ENCODE assay signal across 10 cellular contexts in the genomic region with DNA sequence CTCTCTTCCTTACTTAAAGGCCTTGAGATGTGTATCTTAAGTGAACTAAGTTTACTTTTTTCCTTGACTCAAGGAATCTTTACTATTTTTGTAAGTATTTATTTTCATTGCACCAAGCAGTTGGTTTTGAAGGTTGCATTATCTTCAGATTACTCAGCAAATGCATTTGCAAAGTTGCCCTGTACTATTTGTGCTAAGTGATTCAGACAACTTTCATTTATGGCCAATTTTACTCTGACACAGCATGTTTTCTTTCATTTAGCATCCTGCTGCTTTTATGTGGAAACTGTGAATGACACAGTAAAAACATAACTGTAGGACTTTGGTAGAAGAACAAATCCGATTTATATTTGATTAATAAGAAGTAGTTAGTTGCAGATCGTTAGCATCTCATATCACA.
DNase-seq lines count a peak whose midpoint lies in the region; ATAC-seq and TF ChIP-seq lines count a peak whose summit lies in the region.
"Had no signal": no experiment of that assay in that cellular context is flagged by ENCODE, and none has a peak within 500 bp of the region (broad histone marks: within the 10 kb centered on the region; RNA-seq: fewer than 3 reads in every experiment).

No MANE protein-coding gene starts in this region.

- H3K4me1 ChIP-seq in RWPE2 (ENCODE audit: insufficient read depth, poor library complexity, severe bottlenecking) (peaks cover 30% of the 10 kb centered on the region), vagina (peaks cover 19% of the 10 kb centered on the region)

- peak overlapping the region; percentile 86 for H3K27ac ChIP-seq in RWPE2 (ENCODE audit: poor library complexity, severe bottlenecking)
- H3K27ac ChIP-seq in vagina, result no peak overlapping the region

- no peaks in the 10 kb centered on the region for H3K27me3 ChIP-seq in RWPE2 (ENCODE audit: insufficient read depth, poor library complexity, severe bottlenecking)
- H3K27me3 ChIP-seq in vagina, result no peaks in the 10 kb centered on the region

- DNase-seq in GM03348 (ENCODE audit: low spot score) (peak; percentile 28), RWPE2 (ENCODE audit: low spot score) (no peak), fibroblast of peridontal ligament (ENCODE audit: extremely low read depth) (peak; percentile 92), skeletal muscle cell (ENCODE audit: low read depth) (peak; percentile 74), vagina (ENCODE audit: extremely low spot score in 2 of 2) (no peak), erythroblast (lab: John Stamatoyannopoulos, UW) (no peak), ACHN (no peak)
- DNase-seq: activated CD4-positive, alpha-beta T cell treated with anti-CD3 and anti-CD28 coated beads, Interleukin-2, amount 10 ng/mL, durations not matched to agents 7 days and 5 days; activated naive CD4-positive, alpha-beta T cell treated with anti-CD3 and anti-CD28 coated beads for 36 hours had no signal

- no peak for TF ChIP-seq POLR2A in vagina (IDR thresholded peaks at IDR 0.05)
- no peak for TF ChIP-seq POLR2A in erythroblast (IDR thresholded peaks at IDR 0.05; ENCODE audit: low read length)

- intact Hi-C loops in vagina (cut with DNase I), result no loop called here

- TF ChIP-seq CTCF in RWPE2 (IDR thresholded peaks at IDR 0.05; ENCODE audit: poor library complexity, severe bottlenecking) (no peak), vagina (IDR thresholded peaks at IDR 0.05) (no peak)

- in situ Hi-C loops in ACHN (cut with HindIII; ENCODE audit: low pct_ligation_motif_present, low pct_unique_long_range_greater_than_20kb, low sequenced_read_pairs), result no loop called here

- no peak overlapping the region for H3K4me3 ChIP-seq in RWPE2 (ENCODE audit: severe bottlenecking)
- no peak overlapping the region for H3K4me3 ChIP-seq in skeletal muscle cell (ENCODE audit: low read depth, low read length)
- no peak overlapping the region for H3K4me3 ChIP-seq in vagina

- ATAC-seq in RWPE2 (ENCODE audit: low read depth), result peak; percentile 72
- ATAC-seq in GM21528 (IDR thresholded peaks at IDR 0.05; ENCODE audit: low FRiP score, unreplicated experiment), result no peak

- H3K36me3 ChIP-seq in RWPE2 (ENCODE audit: low read depth) (no peaks in the 10 kb centered on the region), vagina (no peaks in the 10 kb centered on the region)

- H3K9me3 ChIP-seq in RWPE2 (ENCODE audit: severe bottlenecking) (no peaks in the 10 kb centered on the region), vagina (no peaks in the 10 kb centered on the region)

Comparison
In these comparisons a context has a peak if more than half of its experiments do, and no peak if none do; other contexts are left out.
1. DNase-seq: peak in GM03348 (single experiment), fibroblast of peridontal ligament (single experiment) and skeletal muscle cell (single experiment); none in RWPE2 (single experiment), vagina (0 of 2), erythroblast (0 of 2) and ACHN (single experiment).